17 cellular contexts compared by ENCODE assay signal in genomic region chr1:198577444-198577843, GRCh38. TPM values are rescaled to one million over a fixed set of nuclear protein-coding genes. Genes with fewer than 3 reads are reported as not detected.
A peak's percentile ranks its signal among the peaks of the same experiment; 100 is the strongest.
DNase-seq lines count a peak whose midpoint lies in the region; ATAC-seq and TF ChIP-seq lines count a peak whose summit lies in the region.
"Had no signal": no experiment of that assay in that cellular context is flagged by ENCODE, and none has a peak within 500 bp of the region (broad histone marks: within the 10 kb centered on the region; RNA-seq: fewer than 3 reads in every experiment).

No MANE protein-coding gene starts in this region.

- H3K27me3 ChIP-seq in foreskin keratinocyte (no peaks in the 10 kb centered on the region), upper lobe of left lung (no peaks in the 10 kb centered on the region)
- H3K27me3 ChIP-seq: BLaER1 treated with 17β-estradiol and CSF1 and Interleukin-3, amounts not matched to agents 10 nM and 100 nM; heart right ventricle had no signal

- no peak for TF ChIP-seq POLR2A in upper lobe of left lung (IDR thresholded peaks at IDR 0.05)

- peak; percentile 40 for ATAC-seq in foreskin keratinocyte
- no peak for ATAC-seq in GM18520 (IDR thresholded peaks at IDR 0.05; ENCODE audit: unreplicated experiment)
- ATAC-seq in GM19467 (IDR thresholded peaks at IDR 0.05; ENCODE audit: unreplicated experiment), result no peak
- no peak for ATAC-seq in upper lobe of left lung (ENCODE audit: low FRiP score in 2 of 2)
- ATAC-seq: activated CD8-positive, alpha-beta T cell treated with anti-CD3 and anti-CD28 coated beads, Interleukin-2, amount 10 ng/mL, durations not matched to agents 7 days and 5 days; activated T-helper 17 cell treated with anti-CD3 and anti-CD28 coated beads, Interleukin-2, amount 50 U/mL, for 72 hours; heart right ventricle; psoas muscle had no signal

- H3K4me1 ChIP-seq in foreskin keratinocyte, result no peaks in the 10 kb centered on the region
- H3K4me1 ChIP-seq in upper lobe of left lung, result no peaks in the 10 kb centered on the region
- H3K4me1 ChIP-seq: heart right ventricle, psoas muscle had no signal

- peak; percentile 68 for DNase-seq in AG20443 (ENCODE audit: low spot score)
- DNase-seq in HS-27A (ENCODE audit: low read depth), result peak; percentile 64
- DNase-seq in astrocyte of the cerebellum (ENCODE audit: low read depth), result peak; percentile 68
- peak; percentile 54 to 55 for DNase-seq in foreskin keratinocyte
- DNase-seq in upper lobe of left lung, result no peak
- DNase-seq in NCI-H1694 (lab: John Stamatoyannopoulos, UW), result no peak
- DNase-seq: activated CD8-positive, alpha-beta T cell treated with anti-CD3 and anti-CD28 coated beads, Interleukin-2, amount 10 ng/mL, durations not matched to agents 7 days and 5 days; DND-41; effector CD4-positive, alpha-beta T cell; heart right ventricle; naive B cell; NCI-H1417; psoas muscle had no signal

- in situ Hi-C loops in astrocyte of the cerebellum (cut with HindIII; ENCODE audit: low sequenced_read_pairs), result no loop called here

- H3K27ac ChIP-seq in foreskin keratinocyte (no peak overlapping the region), upper lobe of left lung (no peak overlapping the region)
- H3K27ac ChIP-seq: BLaER1 treated with 17β-estradiol and CSF1 and Interleukin-3, amounts not matched to agents 10 nM and 100 nM; heart right ventricle; psoas muscle had no signal

- peaks cover 0 to 3% (median 0%) of the 10 kb centered on the region in 4 donors for H3K9me3 ChIP-seq in upper lobe of left lung
- H3K9me3 ChIP-seq: psoas muscle had no signal

- H3K4me3 ChIP-seq in astrocyte of the cerebellum (ENCODE audit: low read depth, low read length) (no peak overlapping the region), upper lobe of left lung (no peak overlapping the region)
- H3K4me3 ChIP-seq: BLaER1 treated with 17β-estradiol and CSF1 and Interleukin-3, amounts not matched to agents 10 nM and 100 nM; heart right ventricle; psoas muscle had no signal

- WGBS in upper lobe of left lung, 2 donors, result 86 to 97% methylated on average over 1 of the region's 1 CpG

- TF ChIP-seq EP300 in upper lobe of left lung (IDR thresholded peaks at IDR 0.05), result no peak

- no peaks in the 10 kb centered on the region for H3K36me3 ChIP-seq in upper lobe of left lung
- H3K36me3 ChIP-seq: BLaER1 treated with 17β-estradiol and CSF1 and Interleukin-3, amounts not matched to agents 10 nM and 100 nM; heart right ventricle had no signal

- no peak for TF ChIP-seq CTCF in astrocyte of the cerebellum (IDR thresholded peaks at IDR 0.05; ENCODE audit: low read depth, low read length, missing control alignments)
- no peak for TF ChIP-seq CTCF in foreskin keratinocyte (conservative IDR thresholded peaks at IDR 0.05)
- TF ChIP-seq CTCF in upper lobe of left lung (IDR thresholded peaks at IDR 0.05), result no peak

RNA-seq across cellular contexts. Expression of gene ATP6V1G3, which starts 37.0 kb away (rescaled TPM):
- not detected in 2 replicates for total RNA-seq in foreskin keratinocyte
- not detected in 2 replicates for polyA plus RNA-seq in foreskin keratinocyte
- total RNA-seq in upper lobe of left lung, result not detected
- total RNA-seq: activated CD8-positive, alpha-beta T cell treated with anti-CD3 and anti-CD28 coated beads, Interleukin-2, amount 10 ng/mL, durations not matched to agents 7 days and 5 days; activated T-helper 17 cell treated with anti-CD3 and anti-CD28 coated beads, Interleukin-2, amount 50 U/mL, for 72 hours; heart right ventricle; psoas muscle had no signal
- polyA plus RNA-seq: heart right ventricle, psoas muscle had no signal

Comparison
In these comparisons a context has a peak if more than half of its experiments do, and no peak if none do; other contexts are left out.
1. DNase-seq: peak in AG20443 (single experiment), HS-27A (single experiment), astrocyte of the cerebellum (single experiment) and foreskin keratinocyte (2 of 2); none in upper lobe of left lung (0 of 2) and NCI-H1694 (single experiment).